In genomic region chrX:42809569-42809968, GRCh38 we compare ENCODE assay signal across 2 cellular contexts.
TF ChIP-seq lines count a peak whose summit lies in the region.

No MANE protein-coding gene starts in this region.

TF ChIP-seq in GM23338, 12 proteins besides CTCF, POLR2A, EP300 and RAD21:
- TF ChIP-seq EZH2 (IDR thresholded peaks at IDR 0.05; ENCODE audit: low read depth, unreplicated experiment) (no peak), ZNF331 (CRISPR knock-in tag; IDR thresholded peaks at IDR 0.05; ENCODE audit: low read depth) (no peak), STAT1 (IDR thresholded peaks at IDR 0.05; ENCODE audit: unreplicated experiment) (no peak), REST (IDR thresholded peaks at IDR 0.05; ENCODE audit: unreplicated experiment) (no peak), JUNB (IDR thresholded peaks at IDR 0.05; ENCODE audit: unreplicated experiment) (no peak), POLR2AphosphoS5 (IDR thresholded peaks at IDR 0.05; ENCODE audit: low read depth) (no peak), ETS1 (IDR thresholded peaks at IDR 0.05) (no peak), CREB1 (CRISPR knock-in tag; IDR thresholded peaks at IDR 0.05; ENCODE audit: low read depth) (no peak), EZH2phosphoT487 (IDR thresholded peaks at IDR 0.05; ENCODE audit: unreplicated experiment) (no peak)
- TF ChIP-seq, protein P1, sequence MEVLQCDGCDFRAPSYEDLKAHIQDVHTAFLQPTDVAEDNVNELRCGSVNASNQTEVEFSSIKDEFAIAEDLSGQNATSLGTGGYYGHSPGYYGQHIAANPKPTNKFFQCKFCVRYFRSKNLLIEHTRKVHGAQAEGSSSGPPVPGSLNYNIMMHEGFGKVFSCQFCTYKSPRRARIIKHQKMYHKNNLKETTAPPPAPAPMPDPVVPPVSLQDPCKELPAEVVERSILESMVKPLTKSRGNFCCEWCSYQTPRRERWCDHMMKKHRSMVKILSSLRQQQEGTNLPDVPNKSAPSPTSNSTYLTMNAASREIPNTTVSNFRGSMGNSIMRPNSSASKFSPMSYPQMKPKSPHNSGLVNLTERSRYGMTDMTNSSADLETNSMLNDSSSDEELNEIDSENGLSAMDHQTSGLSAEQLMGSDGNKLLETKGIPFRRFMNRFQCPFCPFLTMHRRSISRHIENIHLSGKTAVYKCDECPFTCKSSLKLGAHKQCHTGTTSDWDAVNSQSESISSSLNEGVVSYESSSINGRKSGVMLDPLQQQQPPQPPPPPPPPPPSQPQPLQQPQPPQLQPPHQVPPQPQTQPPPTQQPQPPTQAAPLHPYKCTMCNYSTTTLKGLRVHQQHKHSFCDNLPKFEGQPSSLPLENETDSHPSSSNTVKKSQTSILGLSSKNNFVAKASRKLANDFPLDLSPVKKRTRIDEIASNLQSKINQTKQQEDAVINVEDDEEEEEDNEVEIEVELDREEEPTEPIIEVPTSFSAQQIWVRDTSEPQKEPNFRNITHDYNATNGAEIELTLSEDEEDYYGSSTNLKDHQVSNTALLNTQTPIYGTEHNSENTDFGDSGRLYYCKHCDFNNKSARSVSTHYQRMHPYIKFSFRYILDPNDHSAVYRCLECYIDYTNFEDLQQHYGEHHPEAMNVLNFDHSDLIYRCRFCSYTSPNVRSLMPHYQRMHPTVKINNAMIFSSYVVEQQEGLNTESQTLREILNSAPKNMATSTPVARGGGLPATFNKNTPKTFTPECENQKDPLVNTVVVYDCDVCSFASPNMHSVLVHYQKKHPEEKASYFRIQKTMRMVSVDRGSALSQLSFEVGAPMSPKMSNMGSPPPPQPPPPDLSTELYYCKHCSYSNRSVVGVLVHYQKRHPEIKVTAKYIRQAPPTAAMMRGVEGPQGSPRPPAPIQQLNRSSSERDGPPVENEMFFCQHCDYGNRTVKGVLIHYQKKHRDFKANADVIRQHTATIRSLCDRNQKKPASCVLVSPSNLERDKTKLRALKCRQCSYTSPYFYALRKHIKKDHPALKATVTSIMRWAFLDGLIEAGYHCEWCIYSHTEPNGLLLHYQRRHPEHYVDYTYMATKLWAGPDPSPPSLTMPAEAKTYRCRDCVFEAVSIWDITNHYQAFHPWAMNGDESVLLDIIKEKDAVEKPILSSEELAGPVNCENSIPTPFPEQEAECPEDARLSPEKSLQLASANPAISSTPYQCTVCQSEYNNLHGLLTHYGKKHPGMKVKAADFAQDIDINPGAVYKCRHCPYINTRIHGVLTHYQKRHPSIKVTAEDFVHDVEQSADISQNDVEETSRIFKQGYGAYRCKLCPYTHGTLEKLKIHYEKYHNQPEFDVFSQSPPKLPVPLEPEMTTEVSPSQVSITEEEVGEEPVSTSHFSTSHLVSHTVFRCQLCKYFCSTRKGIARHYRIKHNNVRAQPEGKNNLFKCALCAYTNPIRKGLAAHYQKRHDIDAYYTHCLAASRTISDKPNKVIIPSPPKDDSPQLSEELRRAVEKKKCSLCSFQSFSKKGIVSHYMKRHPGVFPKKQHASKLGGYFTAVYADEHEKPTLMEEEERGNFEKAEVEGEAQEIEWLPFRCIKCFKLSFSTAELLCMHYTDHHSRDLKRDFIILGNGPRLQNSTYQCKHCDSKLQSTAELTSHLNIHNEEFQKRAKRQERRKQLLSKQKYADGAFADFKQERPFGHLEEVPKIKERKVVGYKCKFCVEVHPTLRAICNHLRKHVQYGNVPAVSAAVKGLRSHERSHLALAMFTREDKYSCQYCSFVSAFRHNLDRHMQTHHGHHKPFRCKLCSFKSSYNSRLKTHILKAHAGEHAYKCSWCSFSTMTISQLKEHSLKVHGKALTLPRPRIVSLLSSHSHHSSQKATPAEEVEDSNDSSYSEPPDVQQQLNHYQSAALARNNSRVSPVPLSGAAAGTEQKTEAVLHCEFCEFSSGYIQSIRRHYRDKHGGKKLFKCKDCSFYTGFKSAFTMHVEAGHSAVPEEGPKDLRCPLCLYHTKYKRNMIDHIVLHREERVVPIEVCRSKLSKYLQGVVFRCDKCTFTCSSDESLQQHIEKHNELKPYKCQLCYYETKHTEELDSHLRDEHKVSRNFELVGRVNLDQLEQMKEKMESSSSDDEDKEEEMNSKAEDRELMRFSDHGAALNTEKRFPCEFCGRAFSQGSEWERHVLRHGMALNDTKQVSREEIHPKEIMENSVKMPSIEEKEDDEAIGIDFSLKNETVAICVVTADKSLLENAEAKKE (CRISPR knock-in tag; IDR thresholded peaks at IDR 0.05): no peak
TF ChIP-seq in GM23338: peak in this region for 0.

TF ChIP-seq in H1, 55 proteins besides CTCF, POLR2A, EP300 and RAD21:
- TF ChIP-seq CTBP2 (IDR thresholded peaks at IDR 0.05; ENCODE audit: borderline replicate concordance, insufficient read depth, insufficient read length, low read length) (no peak), SP2 (IDR thresholded peaks at IDR 0.05; ENCODE audit: low read length) (no peak), BRCA1 (IDR thresholded peaks at IDR 0.05; ENCODE audit: low read depth, low read length) (no peak), CREB1 (IDR thresholded peaks at IDR 0.05) (no peak), EZH2 (IDR thresholded peaks at IDR 0.05; ENCODE audit: low read depth, low read length, severe bottlenecking) (no peak), ZNF274 (IDR thresholded peaks at IDR 0.05; ENCODE audit: borderline replicate concordance, extremely low read depth, low read length) (no peak), PHF8 (conservative IDR thresholded peaks at IDR 0.05; ENCODE audit: low read depth, low read length) (no peak), YY1 (IDR thresholded peaks at IDR 0.05; ENCODE audit: low read depth, low read length) (no peak), SIX5 (IDR thresholded peaks at IDR 0.05; ENCODE audit: low read depth, low read length) (no peak), HDAC6 (IDR thresholded peaks at IDR 0.05; ENCODE audit: low read depth, low read length) (no peak)
